Comparison of ENCODE assay signal across 8 cellular contexts in genomic region chr7:155643804-155644177, GRCh38. TPM values are rescaled to one million over a fixed set of nuclear protein-coding genes. Genes with fewer than 3 reads are reported as not detected.
DNase-seq lines count a peak whose midpoint lies in the region; ATAC-seq and TF ChIP-seq lines count a peak whose summit lies in the region.

No MANE protein-coding gene starts in this region.

- H3K4me1 ChIP-seq in urinary bladder (ENCODE audit: insufficient read depth), result no peaks in the 10 kb centered on the region

- peak; percentile 49 for ATAC-seq in HG03196 (IDR thresholded peaks at IDR 0.05; ENCODE audit: unreplicated experiment)
- no peak for ATAC-seq in HG02852 (IDR thresholded peaks at IDR 0.05; ENCODE audit: unreplicated experiment)

- TF ChIP-seq CTCF in astrocyte of the cerebellum (IDR thresholded peaks at IDR 0.05; ENCODE audit: low read depth, low read length, missing control alignments) (no peak), lower leg skin (IDR thresholded peaks at IDR 0.05) (no peak)

- no peak overlapping the region for H3K27ac ChIP-seq in urinary bladder (ENCODE audit: low read depth)

- 1 to 2% methylated on average over 22 to 23 of the region's 32 CpGs for WGBS in lower leg skin, 2 donors
- WGBS in urinary bladder, result under 1% methylated on average over 32 of the region's 32 CpGs

- in situ Hi-C loops in astrocyte of the cerebellum (cut with HindIII; ENCODE audit: low sequenced_read_pairs), result no loop called here

- peak; percentile 21 for DNase-seq in EL
- DNase-seq in astrocyte of the cerebellum (ENCODE audit: low read depth), result no peak
- DNase-seq in lower leg skin (ENCODE audit: low spot score in 2 of 2), result peak in 1 of 2 donors; percentile 18
- no peak for DNase-seq in NCI-H2107 treated with DMSO at 0.1 percent for 48 hours (lab: John Stamatoyannopoulos, UW; ENCODE audit: unreplicated experiment)
- no peak for DNase-seq in GM19240 (ENCODE audit: insufficient read length, low spot score)

- intact Hi-C loops in lower leg skin (cut with DNase I; ENCODE audit: low total_unique reads), result no loop called here

- TF ChIP-seq POLR2A in lower leg skin (IDR thresholded peaks at IDR 0.05), result no peak

- no peaks in the 10 kb centered on the region for H3K36me3 ChIP-seq in urinary bladder (ENCODE audit: insufficient read depth)

- H3K4me3 ChIP-seq in astrocyte of the cerebellum (ENCODE audit: low read depth, low read length), result peak overlapping the region; percentile 92
- peak overlapping the region; percentile 96 for H3K4me3 ChIP-seq in lower leg skin (ENCODE audit: low read depth, poor library complexity, severe bottlenecking)
- H3K4me3 ChIP-seq in urinary bladder (ENCODE audit: low read depth, low read length), result peak overlapping the region; percentile 89

RNA-seq across cellular contexts. Expression of gene RBM33, which starts 0.7 kb away (rescaled TPM):
- total RNA-seq in lower leg skin, result 10 to 100 TPM; 35.8 to 83.9 (median 56.7) TPM
- 49.2 TPM for total RNA-seq in urinary bladder
- polyA plus RNA-seq in urinary bladder, result 15.6 TPM
